Comparison of ENCODE assay signal across 25 cellular contexts in genomic region chr11:71404209-71404608, GRCh38.
"Had no signal": no experiment of that assay in that cellular context is flagged by ENCODE, and none has a peak within 500 bp of the region (broad histone marks: within the 10 kb centered on the region; RNA-seq: fewer than 3 reads in every experiment).

No MANE protein-coding gene starts in this region.

- ATAC-seq: effector memory CD8-positive, alpha-beta T cell; esophagus mucosa; foreskin keratinocyte; gastrocnemius medialis; gastroesophageal sphincter; heart left ventricle; heart right ventricle had no signal

- H3K4me1 ChIP-seq: colonic mucosa, esophagus muscularis mucosa, esophagus squamous epithelium, foreskin keratinocyte, gastrocnemius medialis, gastroesophageal sphincter, heart left ventricle, heart right ventricle had no signal

- H3K4me1 Mint-ChIP-seq: endodermal cell had no signal

- H3K27ac ChIP-seq: colonic mucosa, coronary artery, dorsolateral prefrontal cortex, epithelial cell of prostate, esophagus muscularis mucosa, esophagus squamous epithelium, foreskin keratinocyte, gastrocnemius medialis, gastroesophageal sphincter, heart left ventricle, heart right ventricle had no signal

- H3K27me3 ChIP-seq: colonic mucosa, dorsolateral prefrontal cortex, foreskin keratinocyte, gastrocnemius medialis had no signal

- H3K27ac Mint-ChIP-seq: dendritic cell treated with granulocyte-macrophage colony-stimulating factor and Interleukin-4, amounts not matched to agents 40 ng/mL and 50 ng/mL, for 4 days; effector memory CD8-positive, alpha-beta T cell; endodermal cell had no signal

- H3K27me3 Mint-ChIP-seq: dendritic cell treated with granulocyte-macrophage colony-stimulating factor and Interleukin-4, amounts not matched to agents 40 ng/mL and 50 ng/mL, for 4 days had no signal

- H3K4me3 Mint-ChIP-seq: dendritic cell treated with granulocyte-macrophage colony-stimulating factor and Interleukin-4, amounts not matched to agents 40 ng/mL and 50 ng/mL, for 4 days; effector memory CD8-positive, alpha-beta T cell; endodermal cell had no signal

- H3K36me3 ChIP-seq: colonic mucosa, esophagus muscularis mucosa, esophagus squamous epithelium, gastrocnemius medialis, gastroesophageal sphincter, heart left ventricle, heart right ventricle had no signal

- H3K9me3 ChIP-seq: colonic mucosa, esophagus muscularis mucosa, esophagus squamous epithelium, gastrocnemius medialis, gastroesophageal sphincter, heart left ventricle, heart right ventricle had no signal

- H3K4me3 ChIP-seq: colonic mucosa, coronary artery, dorsolateral prefrontal cortex, esophagus muscularis mucosa, esophagus squamous epithelium, gastrocnemius medialis, gastroesophageal sphincter, heart left ventricle, heart right ventricle had no signal

- DNase-seq: colonic mucosa; cortex of kidney; dermis blood vessel endothelial cell; dorsolateral prefrontal cortex; effector CD4-positive, alpha-beta T cell; effector CD8-positive, alpha-beta T cell; effector memory CD4-positive, alpha-beta T cell; effector memory CD8-positive, alpha-beta T cell; endodermal cell; erythroblast; esophagus squamous epithelium; foreskin fibroblast; foreskin keratinocyte; foreskin melanocyte; gastrocnemius medialis; glutamatergic neuron; head of caudate nucleus; heart left ventricle; heart right ventricle had no signal
